Comparison of ENCODE assay signal across 33 cellular contexts in the genomic region with DNA sequence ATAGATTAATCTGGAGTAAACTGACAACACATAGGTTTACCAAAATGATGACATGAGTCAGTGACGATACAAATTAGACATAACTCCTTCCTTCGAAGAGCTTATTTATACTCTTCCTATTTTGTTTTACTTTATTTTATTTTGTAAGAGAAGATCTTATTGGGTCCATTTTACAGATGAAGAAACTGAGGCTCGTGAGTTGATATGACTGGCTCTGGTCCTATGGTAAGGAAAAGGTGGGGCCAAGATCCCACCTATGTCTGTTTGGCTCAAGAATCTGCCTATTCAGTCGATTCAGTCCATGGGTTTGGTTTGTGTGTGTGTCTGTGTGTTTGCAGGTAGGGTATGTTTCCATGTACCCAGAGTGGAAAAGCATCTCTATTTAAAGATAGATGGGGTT. TPM values are rescaled to one million over a fixed set of nuclear protein-coding genes. Genes with fewer than 3 reads are reported as not detected.
"Had no signal": no experiment of that assay in that cellular context is flagged by ENCODE, and none has a peak within 500 bp of the region (broad histone marks: within the 10 kb centered on the region; RNA-seq: fewer than 3 reads in every experiment).

No MANE protein-coding gene starts in this region.

- H3K9me3 Mint-ChIP-seq: immature natural killer cell; mesothelial cell of epicardium; naive B cell; nephron; neural crest cell; stimulated activated effector memory CD8-positive, alpha-beta T cell treated with anti-CD3 and anti-CD28 coated beads, Interleukin-12 subunit alpha, Interleukin-12 subunit beta, amount 100 ng/mL, for 72 hours; stimulated activated naive CD8-positive, alpha-beta T cell treated with anti-CD3 and anti-CD28 coated beads, Interleukin-15, Interleukin-2, amounts not matched to agents 100 ng/mL and 50 ng/mL, for 24 hours had no signal

- H3K4me3 Mint-ChIP-seq: mesothelial cell of epicardium; nephron; neural crest cell; stimulated activated effector memory CD8-positive, alpha-beta T cell treated with anti-CD3 and anti-CD28 coated beads, Interleukin-12 subunit alpha, Interleukin-12 subunit beta, amount 100 ng/mL, for 72 hours; stimulated activated naive CD8-positive, alpha-beta T cell treated with anti-CD3 and anti-CD28 coated beads, Interleukin-15, Interleukin-2, amounts not matched to agents 100 ng/mL and 50 ng/mL, for 24 hours had no signal

- H3K4me1 Mint-ChIP-seq: immature natural killer cell had no signal

- H3K4me3 ChIP-seq: left ventricle myocardium inferior, lung, ovary, prostate gland, sigmoid colon, spleen, suprapubic skin, thoracic aorta, tibial artery, upper lobe of right lung had no signal

- H3K4me1 ChIP-seq: prostate gland had no signal

- DNase-seq: hypothalamus; immature natural killer cell; kidney; left ventricle myocardium inferior; mesendoderm; naive B cell; occipital lobe; ovary; retina; right cardiac atrium; sigmoid colon; small intestine; spleen; stimulated activated CD4-positive, alpha-beta T cell treated with anti-CD3 and anti-CD28 coated beads, Interleukin-4, amount 100 ng/mL, for 24 hours; stimulated activated naive CD4-positive, alpha-beta T cell; tibial artery; trophoblast cell had no signal

- FAIRE-seq: islet of Langerhans, kidney, small intestine, urothelium cell line had no signal

- H3K36me3 Mint-ChIP-seq: immature natural killer cell, mesothelial cell of epicardium, naive B cell had no signal

- H3K9me3 ChIP-seq: left ventricle myocardium inferior, neutrophil, ovary, prostate gland, sigmoid colon, spleen, suprapubic skin, thoracic aorta, tibial artery, upper lobe of right lung had no signal

- H3K36me3 ChIP-seq: left ventricle myocardium inferior, neutrophil, ovary, prostate gland, sigmoid colon, spleen, suprapubic skin, thoracic aorta, tibial artery, upper lobe of right lung had no signal

- H3K27ac Mint-ChIP-seq: immature natural killer cell; mesothelial cell of epicardium; stimulated activated effector memory CD8-positive, alpha-beta T cell treated with anti-CD3 and anti-CD28 coated beads, Interleukin-12 subunit alpha, Interleukin-12 subunit beta, amount 100 ng/mL, for 72 hours; stimulated activated naive CD8-positive, alpha-beta T cell treated with anti-CD3 and anti-CD28 coated beads, Interleukin-15, Interleukin-2, amounts not matched to agents 100 ng/mL and 50 ng/mL, for 24 hours had no signal

- H3K27me3 ChIP-seq: ovary had no signal

- H3K27ac ChIP-seq: left ventricle myocardium inferior, neutrophil, ovary, prostate gland, sigmoid colon, spleen, suprapubic skin, thoracic aorta, tibial artery, upper lobe of right lung had no signal

- ATAC-seq: right cardiac atrium; stimulated activated effector memory CD8-positive, alpha-beta T cell treated with anti-CD3 and anti-CD28 coated beads, Interleukin-12 subunit alpha, Interleukin-12 subunit beta, amount 100 ng/mL, for 72 hours; upper lobe of right lung had no signal

RNA-seq across cellular contexts. Expression of a gene that starts 8.4 kb away (rescaled TPM):
- total RNA-seq: kidney, left ventricle myocardium inferior, lower leg skin, lung, mesothelial cell of epicardium, mononuclear cell, neural crest cell, occipital lobe, ovary, right cardiac atrium, sigmoid colon, spleen, subcutaneous adipose tissue, suprapubic skin, thoracic aorta, upper lobe of right lung had no signal
- polyA plus RNA-seq: immature natural killer cell, lung, ovary, right cardiac atrium, sigmoid colon, small intestine, spleen had no signal

RNA-seq across cellular contexts. Expression of a gene that starts 27.1 kb away (rescaled TPM):
- total RNA-seq: left ventricle myocardium inferior, lower leg skin, mononuclear cell, neural crest cell, occipital lobe, prostate gland, spleen, subcutaneous adipose tissue, suprapubic skin had no signal
- polyA plus RNA-seq: immature natural killer cell had no signal
